8 cellular contexts compared by ENCODE assay signal in the genomic region with DNA sequence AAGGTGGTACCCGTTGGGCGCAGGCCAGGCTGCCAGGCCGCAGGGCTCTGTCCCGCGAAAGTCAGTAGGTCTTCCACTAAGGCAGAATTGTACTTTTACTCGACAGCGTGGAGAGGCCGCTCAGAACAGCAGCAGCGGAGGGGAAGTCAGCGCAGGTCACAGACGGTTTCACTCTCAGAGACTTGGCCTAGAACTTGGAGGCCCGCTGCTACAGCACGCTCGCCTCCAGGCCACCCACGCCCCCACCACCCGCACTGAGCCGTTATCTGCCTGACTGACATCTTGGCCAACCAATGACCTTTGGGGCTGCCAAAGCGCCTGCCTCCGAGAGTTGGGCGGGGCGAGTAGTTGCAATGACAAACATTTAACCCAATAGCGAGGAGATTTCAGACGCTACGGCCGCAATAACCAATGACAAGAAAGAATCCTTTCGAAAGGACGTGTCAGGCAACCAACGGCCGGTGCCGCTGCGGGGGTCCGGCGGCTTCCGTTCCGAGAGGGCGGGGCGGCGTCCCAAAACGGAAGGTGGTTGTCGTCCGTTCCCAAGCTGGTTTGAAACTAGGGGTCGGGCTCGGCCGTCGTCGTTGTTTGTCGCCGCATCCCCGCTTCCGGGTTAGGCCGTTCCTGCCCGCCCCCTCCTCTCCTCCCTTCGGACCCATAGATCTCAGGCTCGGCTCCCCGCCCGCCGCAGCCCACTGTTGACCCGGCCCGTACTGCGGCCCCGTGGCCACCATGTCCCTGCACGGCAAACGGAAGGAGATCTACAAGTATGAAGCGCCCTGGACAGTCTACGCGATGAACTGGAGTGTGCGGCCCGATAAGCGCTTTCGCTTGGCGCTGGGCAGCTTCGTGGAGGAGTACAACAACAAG. TPM values are rescaled to one million over a fixed set of nuclear protein-coding genes. Genes with fewer than 3 reads are reported as not detected.
DNase-seq lines count a peak whose midpoint lies in the region; ATAC-seq and TF ChIP-seq lines count a peak whose summit lies in the region.

A gene with protein sequence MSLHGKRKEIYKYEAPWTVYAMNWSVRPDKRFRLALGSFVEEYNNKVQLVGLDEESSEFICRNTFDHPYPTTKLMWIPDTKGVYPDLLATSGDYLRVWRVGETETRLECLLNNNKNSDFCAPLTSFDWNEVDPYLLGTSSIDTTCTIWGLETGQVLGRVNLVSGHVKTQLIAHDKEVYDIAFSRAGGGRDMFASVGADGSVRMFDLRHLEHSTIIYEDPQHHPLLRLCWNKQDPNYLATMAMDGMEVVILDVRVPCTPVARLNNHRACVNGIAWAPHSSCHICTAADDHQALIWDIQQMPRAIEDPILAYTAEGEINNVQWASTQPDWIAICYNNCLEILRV (plus strand): TSS at position 532 of the 870 bp plus-strand sequence. CDS start 201 bp downstream, at position 733.

- peak within 1 kb of the TSS; percentile 39 for H3K4me3 ChIP-seq in KMS-11 (IDR thresholded peaks at IDR 0.05; ENCODE audit: insufficient read depth, low read depth, low read length)
- H3K4me3 ChIP-seq in Peyer's patch = peak within 1 kb of the TSS; percentile 86 to 97 (median 90)
- peak within 1 kb of the TSS; percentile 94 for H3K4me3 ChIP-seq in muscle layer of duodenum (ENCODE audit: low read depth in 1 of 2, low read length in 2 of 2)

- H3K9ac ChIP-seq in KMS-11 = peak within 1 kb of the TSS; percentile 87

- H3K27me3 ChIP-seq in KMS-11 (ENCODE audit: insufficient read depth, low read depth) (no peaks in the 10 kb centered on the region), Peyer's patch (no peaks in the 10 kb centered on the region), muscle layer of duodenum (ENCODE audit: low read depth, low read length) (no peaks in the 10 kb centered on the region)

- H3K79me2 ChIP-seq in KMS-11 (ENCODE audit: insufficient read depth, low read depth) = peaks cover 48% of the 10 kb centered on the region

- H3K4me2 ChIP-seq in KMS-11 = peak within 1 kb of the TSS; percentile 99

- peak; percentile 22 to 72 for TF ChIP-seq POLR2A in Peyer's patch (IDR thresholded peaks at IDR 0.05)

- no peak for TF ChIP-seq CTCF in KMS-11 (conservative IDR thresholded peaks at IDR 0.05; ENCODE audit: low read depth, low read length)
- TF ChIP-seq CTCF in Peyer's patch (IDR thresholded peaks at IDR 0.05) = peak in 1 of 6 experiments; percentile 4

- H3K36me3 ChIP-seq in KMS-11 (ENCODE audit: insufficient read depth) (no peaks in the 10 kb centered on the region), Peyer's patch (no peaks in the 10 kb centered on the region), muscle layer of duodenum (ENCODE audit: control insufficient read depth in 1 of 2, insufficient read depth in 2 of 2, low read length in 2 of 2) (no peaks in the 10 kb centered on the region)

- ATAC-seq in GM21737 (IDR thresholded peaks at IDR 0.05; ENCODE audit: unreplicated experiment) = peak; percentile 92
- peak; percentile 98 for ATAC-seq in esophagus mucosa

- H3K27ac ChIP-seq in KMS-11 (peak within 1 kb of the TSS; percentile 83), Peyer's patch (peak within 1 kb of the TSS; percentile 88 to 96 (median 92)), muscle layer of duodenum (ENCODE audit: low read length) (peak within 1 kb of the TSS; percentile 88)

- H2AFZ ChIP-seq in KMS-11 (ENCODE audit: low read depth) = peak within 1 kb of the TSS; percentile 85

- H4K20me1 ChIP-seq in KMS-11 (ENCODE audit: insufficient read depth) = no peaks in the 10 kb centered on the region

- H3K4me1 ChIP-seq in KMS-11 (ENCODE audit: low read depth, poor library complexity, severe bottlenecking) (peaks cover 23% of the 10 kb centered on the region), Peyer's patch (peaks cover 0 to 41% (median 8%) of the 10 kb centered on the region in 4 donors), muscle layer of duodenum (ENCODE audit: control insufficient read depth in 1 of 2, insufficient read depth in 2 of 2, low read length in 2 of 2) (peaks cover 9 to 38% of the 10 kb centered on the region in 2 donors)

- peak; percentile 91 for DNase-seq in DMS53 treated with DMSO at 0.1 percent for 48 hours (lab: John Stamatoyannopoulos, UW; ENCODE audit: unreplicated experiment)
- DNase-seq in Peyer's patch = peak; percentile 99 to 100 (median 100)
- peak; percentile 100 for DNase-seq in activated T-cell treated with anti-CD3 and anti-CD28 coated beads, Interleukin-2, amount 50 U/mL, for 48 hours
- peak; percentile 99 for DNase-seq in stimulated activated CD8-positive, alpha-beta memory T cell treated with anti-CD3 and anti-CD28 coated beads, Interleukin-7, amount 100 ng/mL, for 4 hours (ENCODE audit: low read depth in 2 of 2)

- no peaks in the 10 kb centered on the region for H3K9me3 ChIP-seq in Peyer's patch
- H3K9me3 ChIP-seq in muscle layer of duodenum (ENCODE audit: control insufficient read depth in 1 of 2, low read length in 2 of 2) = no peaks in the 10 kb centered on the region

RNA-seq across cellular contexts. Expression of the gene that starts here (rescaled TPM):
- total RNA-seq in Peyer's patch (10 to 100 TPM; 32.2 to 65.3 (median 48.9) TPM), esophagus mucosa (38.4 TPM)

Comparison
In these comparisons a context has a peak if more than half of its experiments do, and no peak if none do; other contexts are left out.
1. Peak in every context shown above with its lines: DNase-seq, ATAC-seq, H3K4me3 ChIP-seq and H3K27ac ChIP-seq.
2. H3K4me3 ChIP-seq: peak in every context shown above with its lines; median percentile 94 in muscle layer of duodenum; 90 in Peyer's patch; 39 in KMS-11.